30 cellular contexts compared by ENCODE assay signal in genomic region chr2:33453905-33454479, GRCh38.
"Had no signal": no experiment of that assay in that cellular context is flagged by ENCODE, and none has a peak within 500 bp of the region (broad histone marks: within the 10 kb centered on the region; RNA-seq: fewer than 3 reads in every experiment).

No MANE protein-coding gene starts in this region.

- H3K4me1 ChIP-seq: prostate gland, testis, thyroid gland, vagina had no signal

- H3K4me1 Mint-ChIP-seq: immature natural killer cell; nephron; neural crest cell; stimulated activated naive B cell treated with anti-CD40 and anti-IgM and Interleukin-4, amounts not matched to agents 10 μg/mL and 1 μg/mL and 100 μg/mL, for 72 hours had no signal

- DNase-seq: immature natural killer cell; kidney; left colon; left lung; lower lobe of right lung; mammary epithelial cell; mesenchymal stem cell; naive thymus-derived CD8-positive, alpha-beta T cell; nucleus accumbens; pancreas; posterior cingulate gyrus; retina; right cardiac atrium; stimulated activated CD4-positive, alpha-beta T cell treated with anti-CD3 and anti-CD28 coated beads, Interleukin-12 subunit alpha, Interleukin-12 subunit beta, amount 100 ng/mL, for 4 hours; stimulated activated CD4-positive, alpha-beta T cell treated with anti-CD3 and anti-CD28 coated beads, Interleukin-15, amount 100 ng/mL, for 24 hours; stimulated activated CD4-positive, alpha-beta T cell treated with anti-CD3 and anti-CD28 coated beads, Interleukin-2, amount 100 ng/mL, for 24 hours; stimulated activated CD4-positive, alpha-beta T cell treated with anti-CD3 and anti-CD28 coated beads, Interleukin-4, amount 100 ng/mL, for 1 hour; stimulated activated naive B cell treated with anti-CD40 and anti-IgM and Interleukin-4, amounts not matched to agents 10 μg/mL and 1 μg/mL and 100 μg/mL, for 72 hours; stimulated activated naive CD8-positive, alpha-beta T cell treated with anti-CD3 and anti-CD28 coated beads, Interleukin-15, Interleukin-2, amounts not matched to agents 100 U/mL and 50 U/mL, for 24 hours; stomach; testis; thyroid gland; transverse colon; upper lobe of left lung had no signal

- H3K27me3 Mint-ChIP-seq: stimulated activated naive B cell treated with anti-CD40 and anti-IgM and Interleukin-4, amounts not matched to agents 10 μg/mL and 1 μg/mL and 100 μg/mL, for 72 hours had no signal

- H3K9me3 ChIP-seq: pancreas, prostate gland, testis, thyroid gland, transverse colon, vagina had no signal

- H3K27me3 ChIP-seq: left lung, pancreas, stomach, testis, thyroid gland, transverse colon, upper lobe of left lung, vagina had no signal

- H3K4me3 Mint-ChIP-seq: immature natural killer cell; naive thymus-derived CD8-positive, alpha-beta T cell; nephron; neural crest cell; stimulated activated naive B cell treated with anti-CD40 and anti-IgM and Interleukin-4, amounts not matched to agents 10 μg/mL and 1 μg/mL and 100 μg/mL, for 72 hours had no signal

- H3K27ac Mint-ChIP-seq: immature natural killer cell; naive thymus-derived CD8-positive, alpha-beta T cell; nephron; stimulated activated naive B cell treated with anti-CD40 and anti-IgM and Interleukin-4, amounts not matched to agents 10 μg/mL and 1 μg/mL and 100 μg/mL, for 72 hours had no signal

- ATAC-seq: left colon; left lung; lower lobe of right lung; naive thymus-derived CD8-positive, alpha-beta T cell; pancreas; right cardiac atrium; sciatic nerve; stimulated activated naive B cell treated with anti-CD40 and anti-IgM and Interleukin-4, amounts not matched to agents 10 μg/mL and 1 μg/mL and 100 μg/mL, for 72 hours; stimulated activated naive CD8-positive, alpha-beta T cell treated with anti-CD3 and anti-CD28 coated beads, Interleukin-15, Interleukin-2, amounts not matched to agents 100 U/mL and 50 U/mL, for 24 hours had no signal

- H3K27ac ChIP-seq: left lung, lower lobe of right lung, pancreas, prostate gland, skin epidermis, stomach, testis, thyroid gland, transverse colon, upper lobe of left lung, vagina had no signal

- H3K36me3 ChIP-seq: left lung, lower lobe of right lung, pancreas, prostate gland, thyroid gland, transverse colon, upper lobe of left lung, vagina had no signal

- H3K4me3 ChIP-seq: left lung, lower lobe of right lung, pancreas, prostate gland, skin epidermis, stomach, testis, thyroid gland, transverse colon, upper lobe of left lung, vagina had no signal
